Comparison of ENCODE assay signal across 18 cellular contexts in the genomic region with DNA sequence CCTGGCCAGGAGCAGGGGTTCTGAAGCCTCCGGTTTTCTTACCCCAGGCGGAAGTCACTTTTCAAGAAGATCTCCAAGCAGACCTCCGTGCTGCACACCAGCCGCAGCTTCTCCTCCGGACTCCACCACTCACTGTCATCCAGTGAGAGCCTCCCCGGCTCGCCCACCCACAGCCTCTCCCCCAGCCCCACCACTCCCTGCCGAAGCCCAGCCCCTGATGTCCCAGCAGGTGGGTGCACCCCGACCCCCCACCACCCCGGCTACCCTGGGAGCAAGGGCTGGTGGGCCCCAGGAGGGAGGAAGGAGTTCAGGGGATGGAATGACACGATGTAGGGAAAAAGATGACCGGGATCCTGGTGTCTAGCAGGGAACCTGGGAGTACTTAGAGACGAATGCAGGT. TPM values are rescaled to one million over a fixed set of nuclear protein-coding genes. Genes with fewer than 3 reads are reported as not detected.
DNase-seq lines count a peak whose midpoint lies in the region; ATAC-seq and TF ChIP-seq lines count a peak whose summit lies in the region.
"Had no signal": no experiment of that assay in that cellular context is flagged by ENCODE, and none has a peak within 500 bp of the region (broad histone marks: within the 10 kb centered on the region; RNA-seq: fewer than 3 reads in every experiment).

No MANE protein-coding gene starts in this region.

- peak overlapping the region; percentile 73 for H3K27ac Mint-ChIP-seq in activated naive CD4-positive, alpha-beta T cell treated with anti-CD3 and anti-CD28 coated beads, Interleukin-2, amount 50 U/mL, for 72 hours
- peak overlapping the region; percentile 73 for H3K27ac Mint-ChIP-seq in stimulated activated naive B cell treated with anti-CD40 and anti-IgM and Interleukin-4, amounts not matched to agents 10 μg/mL and 1 μg/mL and 100 μg/mL, for 72 hours

- H3K4me3 ChIP-seq in coronary artery, result no peak overlapping the region
- H3K4me3 ChIP-seq: GM23248 had no signal

- POLR2A ChIA-PET in RWPE1 (lab: Yijun Ruan, JAX; ENCODE audit: low non-redundant PET), result no interaction called here

- H3K27me3 Mint-ChIP-seq in stimulated activated naive B cell treated with anti-CD40 and anti-IgM and Interleukin-4, amounts not matched to agents 10 μg/mL and 1 μg/mL and 100 μg/mL, for 72 hours, result no peaks in the 10 kb centered on the region
- H3K27me3 Mint-ChIP-seq: CD4-positive, alpha-beta memory T cell had no signal

- no peak for ATAC-seq in activated naive CD4-positive, alpha-beta T cell treated with anti-CD3 and anti-CD28 coated beads, Interleukin-2, amount 50 U/mL, for 72 hours
- ATAC-seq in stimulated activated naive B cell treated with anti-CD40 and anti-IgM and Interleukin-4, amounts not matched to agents 10 μg/mL and 1 μg/mL and 100 μg/mL, for 72 hours (replicated peaks), result no peak
- ATAC-seq in GM19455 (IDR thresholded peaks at IDR 0.05; ENCODE audit: unreplicated experiment), result no peak
- ATAC-seq in GM18520 (IDR thresholded peaks at IDR 0.05; ENCODE audit: unreplicated experiment), result no peak

- H3K4me1 Mint-ChIP-seq in stimulated activated naive B cell treated with anti-CD40 and anti-IgM and Interleukin-4, amounts not matched to agents 10 μg/mL and 1 μg/mL and 100 μg/mL, for 72 hours, result peaks cover 10 to 23% of the 10 kb centered on the region in 2 donors

- no peak for TF ChIP-seq CTCF in RWPE1 (conservative IDR thresholded peaks at IDR 0.05; ENCODE audit: low read depth)
- TF ChIP-seq CTCF in coronary artery (IDR thresholded peaks at IDR 0.05), result no peak

- CTCF ChIA-PET in RWPE1 (lab: Yijun Ruan, JAX), result no interaction called here

- H3K9me3 Mint-ChIP-seq in activated naive CD4-positive, alpha-beta T cell treated with anti-CD3 and anti-CD28 coated beads, Interleukin-2, amount 50 U/mL, for 72 hours, result no peaks in the 10 kb centered on the region
- no peaks in the 10 kb centered on the region for H3K9me3 Mint-ChIP-seq in stimulated activated naive B cell treated with anti-CD40 and anti-IgM and Interleukin-4, amounts not matched to agents 10 μg/mL and 1 μg/mL and 100 μg/mL, for 72 hours
- H3K9me3 Mint-ChIP-seq: CD4-positive, alpha-beta memory T cell had no signal

- peak overlapping the region; percentile 99 for H3K27ac ChIP-seq in RWPE1
- no peak overlapping the region for H3K27ac ChIP-seq in coronary artery
- H3K27ac ChIP-seq: GM23248 had no signal

- DNase-seq in activated naive CD4-positive, alpha-beta T cell treated with anti-CD3 and anti-CD28 coated beads, Interleukin-2, amount 50 U/mL, for 72 hours (ENCODE audit: low spot score in 2 of 2), result no peak
- DNase-seq in activated naive CD4-positive, alpha-beta T cell treated with Interleukin-2 at 50 U/mL for 16 hours, result no peak
- DNase-seq in RWPE1 (ENCODE audit: low spot score) (no peak), coronary artery (ENCODE audit: low spot score) (peak; percentile 54), Kasumi-1 (lab: John Stamatoyannopoulos, UW) (no peak)
- DNase-seq in stimulated activated naive B cell treated with anti-CD40 and anti-IgM and Interleukin-4, amounts not matched to agents 10 μg/mL and 1 μg/mL and 100 μg/mL, for 72 hours, result no peak
- DNase-seq: C1 segment of cervical spinal cord; Calu3; CD4-positive, alpha-beta memory T cell; COR-L47; DMS53; DMS79 treated with DMSO at 0.1 percent for 48 hours; GF-D8; GM23248; HCEC 1CT had no signal

- H3K4me3 Mint-ChIP-seq in stimulated activated naive B cell treated with anti-CD40 and anti-IgM and Interleukin-4, amounts not matched to agents 10 μg/mL and 1 μg/mL and 100 μg/mL, for 72 hours, result no peak overlapping the region
- H3K4me3 Mint-ChIP-seq: CD4-positive, alpha-beta memory T cell had no signal

- peaks cover 0 to 13% of the 10 kb centered on the region in 2 donors for H3K36me3 Mint-ChIP-seq in activated naive CD4-positive, alpha-beta T cell treated with anti-CD3 and anti-CD28 coated beads, Interleukin-2, amount 50 U/mL, for 72 hours
- H3K36me3 Mint-ChIP-seq in stimulated activated naive B cell treated with anti-CD40 and anti-IgM and Interleukin-4, amounts not matched to agents 10 μg/mL and 1 μg/mL and 100 μg/mL, for 72 hours, result peaks cover 52 to 55% of the 10 kb centered on the region in 2 donors

RNA-seq across cellular contexts. Expression of a gene that starts 5.6 kb away (rescaled TPM):
- total RNA-seq in activated naive CD4-positive, alpha-beta T cell treated with anti-CD3 and anti-CD28 coated beads, Interleukin-2, amount 50 U/mL, for 72 hours, result 10 to 100 TPM; 13.6 to 18.3 TPM

RNA-seq across cellular contexts. Expression of a gene that starts 26.2 kb away (rescaled TPM):
- 10 to 100 TPM; 28.0 to 65.3 TPM for total RNA-seq in activated naive CD4-positive, alpha-beta T cell treated with anti-CD3 and anti-CD28 coated beads, Interleukin-2, amount 50 U/mL, for 72 hours
- total RNA-seq: A673 had no signal

RNA-seq across cellular contexts. Expression of a gene that starts 45.6 kb away (rescaled TPM):
- 10 to 100 TPM in 1 of 2 donors, 1 to 10 TPM in 1; 5.4 to 14.0 TPM for total RNA-seq in activated naive CD4-positive, alpha-beta T cell treated with anti-CD3 and anti-CD28 coated beads, Interleukin-2, amount 50 U/mL, for 72 hours

RNA-seq across cellular contexts. Expression of a gene that starts 49.8 kb away (rescaled TPM):
- 10 to 100 TPM; 19.5 to 54.6 TPM for total RNA-seq in activated naive CD4-positive, alpha-beta T cell treated with anti-CD3 and anti-CD28 coated beads, Interleukin-2, amount 50 U/mL, for 72 hours

RNA-seq across cellular contexts. Expression of a gene that starts 56.4 kb away (rescaled TPM):
- 1 to 10 TPM; 8.9 to 9.8 TPM for total RNA-seq in activated naive CD4-positive, alpha-beta T cell treated with anti-CD3 and anti-CD28 coated beads, Interleukin-2, amount 50 U/mL, for 72 hours
